ENCODE assay signal across 17 cellular contexts in genomic region chr14:79118291-79118690, GRCh38.
DNase-seq lines count a peak whose midpoint lies in the region; ATAC-seq, FAIRE-seq and TF ChIP-seq lines count a peak whose summit lies in the region.
"Had no signal": no experiment of that assay in that cellular context is flagged by ENCODE, and none has a peak within 500 bp of the region (broad histone marks: within the 10 kb centered on the region; RNA-seq: fewer than 3 reads in every experiment).

No MANE protein-coding gene starts in this region.

- H3K23ac ChIP-seq in H9 (ENCODE audit: insufficient read length, low read depth, low read length) (no peak overlapping the region), H1 (ENCODE audit: insufficient read length) (no peak overlapping the region), trophoblast cell (ENCODE audit: low read length) (no peak overlapping the region)

- no peaks in the 10 kb centered on the region for H3K4me1 ChIP-seq in H9 (ENCODE audit: insufficient read depth, low read length)
- H3K4me1 ChIP-seq in H1 (replicated peaks in 1 of 4; ENCODE audit: control insufficient read depth in 3 of 4, insufficient read depth in 4 of 4, low read length in 3 of 4): no peaks in the 10 kb centered on the region
- H3K4me1 ChIP-seq in trophoblast cell (ENCODE audit: control insufficient read depth in 1 of 2, insufficient read depth in 2 of 2, low read length in 2 of 2): no peaks in the 10 kb centered on the region
- H3K4me1 ChIP-seq: A549, BE2C, HAP-1 had no signal

- no peak overlapping the region for H4K91ac ChIP-seq in H9 (ENCODE audit: insufficient read length, low read depth, low read length)
- no peak overlapping the region for H4K91ac ChIP-seq in H1 (replicated peaks; ENCODE audit: insufficient read length, low read length)
- H4K91ac ChIP-seq in trophoblast cell (ENCODE audit: low read depth, low read length): no peak overlapping the region

- CTCF ChIA-PET in H1 (lab: Charles Lee; ENCODE audit: partially characterized antibody): interaction anchor here (1.2 kb wide), 1 partner anchor 26 kb away, joined by 3 read pairs; no protein-coding TSS in a partner anchor

- no peak overlapping the region for H3K27ac ChIP-seq in H9 (ENCODE audit: insufficient read length, low read depth, low read length)
- H3K27ac ChIP-seq in H1 (ENCODE audit: low read depth, low read length): no peak overlapping the region
- H3K27ac ChIP-seq in trophoblast cell (ENCODE audit: low read depth, low read length): no peak overlapping the region
- H3K27ac ChIP-seq: A549, C4-2B, GM23248 had no signal

- no peak overlapping the region for H2BK15ac ChIP-seq in H9 (ENCODE audit: low read depth, low read length)
- no peak overlapping the region for H2BK15ac ChIP-seq in H1 (ENCODE audit: low read length)

- no peaks in the 10 kb centered on the region for H3K9me3 ChIP-seq in H9 (ENCODE audit: control insufficient read depth, low read depth, low read length)
- no peaks in the 10 kb centered on the region for H3K9me3 ChIP-seq in H1 (ENCODE audit: insufficient read depth in 2 of 2, low read depth in 1 of 2, low read length in 1 of 2)
- no peaks in the 10 kb centered on the region for H3K9me3 ChIP-seq in trophoblast cell (ENCODE audit: insufficient read depth, low read depth, low read length)
- H3K9me3 ChIP-seq: A549, BE2C, HAP-1 had no signal

- WGBS in H9 (ENCODE audit: extremely low coverage, insufficient read length, low lambda C conversion rate): no CpG with 5 or more reads among the region's 2 CpGs
- 100% methylated on average over 2 of the region's 2 CpGs; no CpG with 5 or more reads in 1 of the 2 experiments for WGBS in H1 (ENCODE audit: extremely low coverage in 1 of 2, insufficient coverage in 1 of 2, insufficient read length in 1 of 2, insufficient replicate concordance in 2 of 2, low coverage in 1 of 2, low lambda C conversion rate in 2 of 2, missing lambda C conversion rate in 1 of 2), 2 experiments
- WGBS in trophoblast cell (ENCODE audit: extremely low coverage, insufficient coverage, insufficient read length): no CpG with 5 or more reads among the region's 2 CpGs

- H3K4me2 ChIP-seq in H9 (ENCODE audit: insufficient read depth, insufficient read length, low read length) (no peak overlapping the region), H1 (ENCODE audit: insufficient read depth in 1 of 2, low read depth in 2 of 2, low read length in 2 of 2) (no peak overlapping the region), trophoblast cell (ENCODE audit: low read length) (no peak overlapping the region)
- H3K4me2 ChIP-seq: A549 had no signal

- H3K4me1 Mint-ChIP-seq in H9: peaks cover 4 to 7% of the 10 kb centered on the region in 2 experiments; a peak in 3 of 4 replicates
- H3K4me1 Mint-ChIP-seq: IgD-negative memory B cell had no signal

- H3K9me3 Mint-ChIP-seq in H9: no peaks in the 10 kb centered on the region
- H3K9me3 Mint-ChIP-seq: CD8-positive, alpha-beta T cell had no signal

- no peak overlapping the region for H3K56ac ChIP-seq in H9 (ENCODE audit: insufficient read length, low read depth, low read length)
- no peak overlapping the region for H3K56ac ChIP-seq in H1 (replicated peaks; ENCODE audit: insufficient read length, low read depth, low read length)

- FAIRE-seq in H1 (lab: Jason Lieb, UNC): no peak
- FAIRE-seq: A549, D721Med, GM18507 had no signal

- TF ChIP-seq EP300 in H1 (IDR thresholded peaks at IDR 0.05; ENCODE audit: borderline replicate concordance in 1 of 2, low read depth in 2 of 2, low read length in 2 of 2): no peak

- H3K27me3 Mint-ChIP-seq in H9 (ENCODE audit: low read depth): no peaks in the 10 kb centered on the region
- H3K27me3 Mint-ChIP-seq: IgD-negative memory B cell had no signal

- H2BK120ac ChIP-seq in H9 (ENCODE audit: low read depth, low read length, poor library complexity, severe bottlenecking) (no peak overlapping the region), H1 (replicated peaks; ENCODE audit: low read depth, low read length) (no peak overlapping the region), trophoblast cell (ENCODE audit: insufficient read depth, low read length, poor library complexity) (no peak overlapping the region)

- H4K8ac ChIP-seq in H9 (replicated peaks; ENCODE audit: insufficient read length, low read depth, low read length) (no peak overlapping the region), H1 (ENCODE audit: extremely low read depth, insufficient read depth, low read length) (no peak overlapping the region), trophoblast cell (ENCODE audit: low read depth, low read length) (no peak overlapping the region)

- no peaks in the 10 kb centered on the region for H3K27me3 ChIP-seq in H9 (ENCODE audit: insufficient read depth, low read length)
- no peaks in the 10 kb centered on the region for H3K27me3 ChIP-seq in H1 (replicated peaks in 1 of 4; ENCODE audit: control insufficient read depth in 3 of 4, extremely low read depth in 1 of 4, insufficient read depth in 3 of 4, low read length in 3 of 4)
- H3K27me3 ChIP-seq in trophoblast cell (ENCODE audit: insufficient read depth, low read length): no peaks in the 10 kb centered on the region
- H3K27me3 ChIP-seq: BE2C had no signal

- TF ChIP-seq CTCF in H9 (conservative IDR thresholded peaks at IDR 0.05): no peak
- no peak for TF ChIP-seq CTCF in H1 (IDR thresholded peaks at IDR 0.05; ENCODE audit: control extremely low read depth in 1 of 3, insufficient read depth in 1 of 3, low read depth in 1 of 3, low read length in 3 of 3)

- H3K79me1 ChIP-seq in H9 (ENCODE audit: insufficient read depth, low read depth, low read length, poor library complexity, severe bottlenecking) (no peaks in the 10 kb centered on the region), H1 (ENCODE audit: low read depth, low read length) (no peaks in the 10 kb centered on the region), trophoblast cell (ENCODE audit: low read length) (no peaks in the 10 kb centered on the region)

- H3K36me3 ChIP-seq in H1 (ENCODE audit: control insufficient read depth in 2 of 4, insufficient read depth in 4 of 4, low read length in 3 of 4): no peaks in the 10 kb centered on the region
- no peaks in the 10 kb centered on the region for H3K36me3 ChIP-seq in trophoblast cell (ENCODE audit: control insufficient read depth in 1 of 2, insufficient read depth in 2 of 2, low read length in 2 of 2)
- H3K36me3 ChIP-seq: BE2C, HAP-1 had no signal

- POLR2A ChIA-PET in H1 (lab: Charles Lee; ENCODE audit: partially characterized antibody): no interaction called here

- no peak for ATAC-seq in GM19023 (IDR thresholded peaks at IDR 0.05; ENCODE audit: unreplicated experiment)
- ATAC-seq: A549; CD8-positive, alpha-beta T cell had no signal

- H3K9ac ChIP-seq in H9 (ENCODE audit: extremely low read depth, insufficient read length, low read length) (no peak overlapping the region), H1 (replicated peaks in 1 of 4; ENCODE audit: extremely low read depth in 1 of 4, low read depth in 3 of 4, low read length in 3 of 4) (no peak overlapping the region), trophoblast cell (ENCODE audit: low read length) (no peak overlapping the region)
- H3K9ac ChIP-seq: GM23248 had no signal

- H3K14ac ChIP-seq in H9 (ENCODE audit: insufficient read depth, low read length) (no peak overlapping the region), H1 (ENCODE audit: insufficient read length) (no peak overlapping the region), trophoblast cell (ENCODE audit: low read length) (no peak overlapping the region)

- H3K23me2 ChIP-seq in H9 (ENCODE audit: insufficient read length, low read depth, low read length, poor library complexity, severe bottlenecking) (no peaks in the 10 kb centered on the region), H1 (ENCODE audit: low read depth, low read length) (no peaks in the 10 kb centered on the region)

- no peaks in the 10 kb centered on the region for H3K36me3 Mint-ChIP-seq in H9 (ENCODE audit: insufficient read depth in 1 of 3, low read depth in 3 of 3)
- H3K36me3 Mint-ChIP-seq: CD8-positive, alpha-beta T cell; IgD-negative memory B cell had no signal

- H3K79me2 ChIP-seq in H9 (ENCODE audit: insufficient read depth, low read length): no peaks in the 10 kb centered on the region
- no peaks in the 10 kb centered on the region for H3K79me2 ChIP-seq in H1 (ENCODE audit: control insufficient read depth in 1 of 2, insufficient read depth in 2 of 2, low read length in 2 of 2)
- no peaks in the 10 kb centered on the region for H3K79me2 ChIP-seq in trophoblast cell (ENCODE audit: control insufficient read depth, insufficient read depth, low read length, poor library complexity)

- TF ChIP-seq RAD21 in H1 (IDR thresholded peaks at IDR 0.05 in 1 of 2, conservative IDR thresholded peaks at IDR 0.05 in 1 of 2; ENCODE audit: low read depth in 2 of 2, low read length in 2 of 2): no peak

- DNase-seq in H9 (peak; percentile 28), NCI-H69 (lab: John Stamatoyannopoulos, UW) (peak; percentile 33), H1 (ENCODE audit: low read depth in 1 of 2, low spot score in 2 of 2) (no peak), trophoblast cell (peak; percentile 36 to 58)
- DNase-seq in activated CD4-positive, alpha-beta T cell treated with anti-CD3 and anti-CD28 coated beads for 1 hour: no peak
- DNase-seq: BE2C; CD8-positive, alpha-beta T cell; COR-L47; DMS153; GM23248 had no signal

- H2BK12ac ChIP-seq in H9 (ENCODE audit: insufficient read length, low read depth, low read length) (no peak overlapping the region), H1 (ENCODE audit: low read depth, low read length) (0 out of 2 replicates have a peak overlapping the region, but pooled peaks have one; percentile 60), trophoblast cell (ENCODE audit: low read length) (no peak overlapping the region)

- H4K5ac ChIP-seq in H9 (ENCODE audit: insufficient read length, low read depth, low read length): no peak overlapping the region
- no peak overlapping the region for H4K5ac ChIP-seq in H1 (ENCODE audit: insufficient read length, low read depth, low read length)

- H2BK20ac ChIP-seq in H9 (ENCODE audit: low read depth, low read length, poor library complexity, severe bottlenecking) (no peak overlapping the region), H1 (ENCODE audit: low read length) (no peak overlapping the region)

- H3K4me3 Mint-ChIP-seq in H9: no peak overlapping the region
- H3K4me3 Mint-ChIP-seq: CD8-positive, alpha-beta T cell; IgD-negative memory B cell had no signal

- H3K4me3 ChIP-seq in H1 (ENCODE audit: extremely low read depth in 1 of 4, insufficient read depth in 2 of 4, low read depth in 3 of 4, low read length in 4 of 4): no peak overlapping the region
- H3K4me3 ChIP-seq in trophoblast cell (ENCODE audit: low read depth, low read length): no peak overlapping the region
- H3K4me3 ChIP-seq: A549, GM23248, HAP-1 had no signal

- H2BK5ac ChIP-seq in H9 (ENCODE audit: insufficient read length, low read length): no peak overlapping the region
- H2BK5ac ChIP-seq in H1 (ENCODE audit: low read depth, low read length): no peak overlapping the region
- H2BK5ac ChIP-seq in trophoblast cell (ENCODE audit: low read depth, low read length, poor library complexity): no peak overlapping the region

- H3T11ph ChIP-seq in H9 (ENCODE audit: low read length): no peak overlapping the region

- no peaks in the 10 kb centered on the region for H4K20me1 ChIP-seq in H9 (ENCODE audit: control insufficient read depth, insufficient read depth, insufficient read length)
- no peaks in the 10 kb centered on the region for H4K20me1 ChIP-seq in H1 (replicated peaks in 1 of 2; ENCODE audit: control insufficient read depth in 1 of 2, insufficient read depth in 2 of 2, low read length in 2 of 2)

- H3K4ac ChIP-seq in H9 (ENCODE audit: low read depth, low read length) (no peak overlapping the region), H1 (replicated peaks; ENCODE audit: insufficient read length, low read depth, low read length) (no peak overlapping the region), trophoblast cell (ENCODE audit: low read depth, low read length) (no peak overlapping the region)

- H2AK5ac ChIP-seq in H9 (ENCODE audit: insufficient read length, low read length) (no peak overlapping the region), H1 (ENCODE audit: low read depth, low read length) (no peak overlapping the region), trophoblast cell (ENCODE audit: low read length) (no peak overlapping the region)

- H2AFZ ChIP-seq in H9 (ENCODE audit: low read length) (no peak overlapping the region), H1 (ENCODE audit: low read length) (no peak overlapping the region), trophoblast cell (ENCODE audit: insufficient read depth, low read length, poor library complexity) (no peak overlapping the region)
- H2AFZ ChIP-seq: GM23248 had no signal

- no peak overlapping the region for H4K12ac ChIP-seq in trophoblast cell (ENCODE audit: low read depth, low read length)

- no peak overlapping the region for H3K18ac ChIP-seq in H9 (ENCODE audit: insufficient read length, low read depth, low read length)
- no peak overlapping the region for H3K18ac ChIP-seq in H1 (ENCODE audit: extremely low read depth, low read length)
- no peak overlapping the region for H3K18ac ChIP-seq in trophoblast cell (ENCODE audit: low read length)

- no peak for TF ChIP-seq POLR2A in H1 (IDR thresholded peaks at IDR 0.05; ENCODE audit: control extremely low read depth in 1 of 2, low read depth in 2 of 2, low read length in 2 of 2)

- no peak overlapping the region; a peak in 1 of 7 replicates for H3K27ac Mint-ChIP-seq in H9
- H3K27ac Mint-ChIP-seq: CD8-positive, alpha-beta T cell; IgD-negative memory B cell had no signal

Comparison
In these comparisons a context has a peak if more than half of its experiments do, and no peak if none do; other contexts are left out.
1. DNase-seq: peak in H9 (single experiment), NCI-H69 (single experiment) and trophoblast cell (2 of 2); none in H1 (0 of 2) and activated CD4-positive, alpha-beta T cell treated with anti-CD3 and anti-CD28 coated beads for 1 hour (single experiment).